8 cellular contexts compared by ENCODE assay signal in the genomic region with DNA sequence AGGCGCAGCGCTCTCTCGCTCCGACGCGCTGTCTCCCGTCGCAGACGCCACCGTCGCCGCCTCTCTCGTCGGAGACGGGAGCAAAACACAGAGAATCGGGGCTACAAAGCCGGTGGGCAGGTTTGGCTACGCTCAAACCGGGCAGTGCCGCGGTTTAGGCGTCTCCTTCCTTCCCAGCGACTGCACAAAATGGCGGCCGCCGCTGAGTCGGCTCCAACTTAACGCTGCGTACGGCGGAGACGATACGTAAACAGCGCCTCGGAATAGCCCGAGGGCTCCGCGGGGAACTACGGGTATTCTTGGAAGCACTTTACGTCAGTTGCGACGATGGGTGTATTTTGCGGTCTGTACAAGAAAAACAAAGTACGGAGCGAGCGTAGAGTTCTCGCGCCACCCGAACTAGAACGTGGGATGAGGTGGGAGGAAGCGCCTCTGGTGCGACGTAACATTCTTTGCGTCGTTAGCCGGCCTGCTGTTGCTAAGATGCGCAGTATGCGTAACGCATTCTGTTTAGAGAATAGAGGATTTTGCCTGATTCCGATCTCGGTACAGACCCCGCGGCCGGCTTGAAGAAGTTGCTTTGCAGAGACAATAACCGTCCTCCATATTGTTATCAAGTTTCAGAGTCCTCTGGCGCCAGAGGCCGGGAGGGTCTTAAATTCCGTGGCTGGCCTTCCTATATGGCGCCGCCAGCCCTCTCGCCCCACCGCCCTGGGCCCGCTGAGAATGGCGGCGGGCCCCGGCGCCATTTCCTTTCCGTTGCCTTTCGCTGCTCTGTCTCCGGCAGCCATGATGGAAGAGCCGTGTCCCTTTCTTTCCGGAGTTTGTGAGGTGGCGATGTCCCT. TPM values are rescaled to one million over a fixed set of nuclear protein-coding genes. Genes with fewer than 3 reads are reported as not detected.
A peak's percentile ranks its signal among the peaks of the same experiment; 100 is the strongest.
DNase-seq lines count a peak whose midpoint lies in the region; ATAC-seq, FAIRE-seq and TF ChIP-seq lines count a peak whose summit lies in the region.

A gene (minus strand): TSS at position 194 of the 845 bp plus-strand sequence.

- H3K9me3 Mint-ChIP-seq in chondrocyte (ENCODE audit: low read depth): no peaks in the 10 kb centered on the region

- peak within 1 kb of the TSS; percentile 100 for H3K27ac ChIP-seq in kidney (ENCODE audit: low read depth in 2 of 2, low read length in 2 of 2)

- peaks cover 19 to 21% of the 10 kb centered on the region in 2 donors for H3K4me1 ChIP-seq in kidney (ENCODE audit: control insufficient read depth in 1 of 2, insufficient read depth in 1 of 2, low read depth in 1 of 2, low read length in 2 of 2)

- peak; percentile 93 for FAIRE-seq in kidney (lab: Jason Lieb, UNC)

- peak; percentile 77 for TF ChIP-seq POLR2A in GM19193 (IDR thresholded peaks at IDR 0.05; ENCODE audit: extremely low read depth, insufficient read depth, insufficient read length)

- H3K4me1 Mint-ChIP-seq in chondrocyte (ENCODE audit: low read depth): peaks cover 41% of the 10 kb centered on the region

- no peak for TF ChIP-seq CTCF in chondrocyte (IDR thresholded peaks at IDR 0.05)
- TF ChIP-seq CTCF in kidney (IDR thresholded peaks at IDR 0.05; ENCODE audit: borderline replicate concordance, extremely low read depth, insufficient read depth): no peak

- peak within 1 kb of the TSS; percentile 84 to 92 for H3K4me3 ChIP-seq in kidney (ENCODE audit: low read length in 2 of 2)

- H3K27me3 Mint-ChIP-seq in chondrocyte (ENCODE audit: low read depth): no peaks in the 10 kb centered on the region

- no peaks in the 10 kb centered on the region for H3K9me3 ChIP-seq in kidney (ENCODE audit: control insufficient read depth in 1 of 2, low read length in 2 of 2)

- peak; percentile 88 for ATAC-seq in HG03439 (IDR thresholded peaks at IDR 0.05; ENCODE audit: unreplicated experiment)

- DNase-seq in AML-193 (lab: John Stamatoyannopoulos, UW): peak; percentile 93 to 98
- peak; percentile 93 for DNase-seq in NCI-H510A treated with DMSO at 0.1 percent for 48 hours (lab: John Stamatoyannopoulos, UW)
- peak; percentile 88 for DNase-seq in activated CD4-positive, alpha-beta T cell treated with anti-CD3 and anti-CD28 coated beads for 24 hours (ENCODE audit: low read depth in 2 of 2)
- no peak for DNase-seq in chondrocyte (ENCODE audit: low spot score)
- peak; percentile 97 for DNase-seq in kidney
- DNase-seq in stimulated activated CD4-positive, alpha-beta T cell treated with anti-CD3 and anti-CD28 coated beads, Interleukin-15, amount 100 ng/mL, for 24 hours: peak; percentile 94

- peak within 1 kb of the TSS; percentile 99 to 100 for H3K9ac ChIP-seq in kidney (ENCODE audit: low read length in 2 of 2)

- H3K27ac Mint-ChIP-seq in chondrocyte (ENCODE audit: unreplicated experiment): peak within 1 kb of the TSS; percentile 100

- H3K36me3 ChIP-seq in kidney (ENCODE audit: control insufficient read depth in 1 of 2, insufficient read depth in 2 of 2, low read length in 2 of 2): peaks cover 0 to 22% of the 10 kb centered on the region in 2 donors

- intact Hi-C loops in kidney (cut with DNase I): no loop called here

- H3K36me3 Mint-ChIP-seq in chondrocyte (ENCODE audit: low read depth): peaks cover 14% of the 10 kb centered on the region

- H3K4me3 Mint-ChIP-seq in chondrocyte (ENCODE audit: unreplicated experiment): peak within 1 kb of the TSS; percentile 97

RNA-seq across cellular contexts. Expression of the gene that starts here (rescaled TPM):
- 306 to 362 TPM (median 321 TPM) in 3 replicates for total RNA-seq in chondrocyte
- 509 TPM for total RNA-seq in kidney
- 133 TPM for polyA plus RNA-seq in kidney (ENCODE audit: insufficient read depth, low read depth, low replicate concordance)
